ENCODE assay signal across 16 cellular contexts in genomic region chr12:121248611-121249010, GRCh38. TPM values are rescaled to one million over a fixed set of nuclear protein-coding genes. Genes with fewer than 3 reads are reported as not detected.
DNase-seq lines count a peak whose midpoint lies in the region; ATAC-seq, FAIRE-seq and TF ChIP-seq lines count a peak whose summit lies in the region.
"Had no signal": no experiment of that assay in that cellular context is flagged by ENCODE, and none has a peak within 500 bp of the region (broad histone marks: within the 10 kb centered on the region; RNA-seq: fewer than 3 reads in every experiment).

No MANE protein-coding gene starts in this region.

- peak; percentile 84 for ATAC-seq in HG02588 (IDR thresholded peaks at IDR 0.05; ENCODE audit: unreplicated experiment)
- ATAC-seq in HG03520 (IDR thresholded peaks at IDR 0.05; ENCODE audit: unreplicated experiment) = peak; percentile 76
- no peak for ATAC-seq in HG03159 (IDR thresholded peaks at IDR 0.05; ENCODE audit: unreplicated experiment)
- ATAC-seq: A549, right cardiac atrium had no signal

- H3K9me3 Mint-ChIP-seq in activated CD4-positive, alpha-beta memory T cell treated with anti-CD3 and anti-CD28 coated beads for 36 hours = no peaks in the 10 kb centered on the region
- H3K9me3 Mint-ChIP-seq: activated T-helper 1 cell treated with anti-CD3 and anti-CD28 coated beads, Interleukin-12 subunit alpha, Interleukin-12 subunit beta, Interleukin-2, Interleukin-4 antibody, amounts not matched to agents 30 ng/mL and 10 ng/mL and 1 ng/mL, durations not matched to agents 14 hours and 24 hours and 36 hours had no signal

- no peaks in the 10 kb centered on the region for H3K9me3 ChIP-seq in DOHH2 (ENCODE audit: control insufficient read depth, insufficient read depth, low read length)
- no peaks in the 10 kb centered on the region for H3K9me3 ChIP-seq in uterus
- H3K9me3 ChIP-seq: A549 had no signal

- no peak for FAIRE-seq in D721Med (lab: Jason Lieb, UNC)
- FAIRE-seq: A549 had no signal

- DNase-seq in GM19240 (ENCODE audit: insufficient read length, low spot score) (peak; percentile 72), D721Med (ENCODE audit: insufficient read length, low spot score) (no peak), uterus (no peak)
- no peak for DNase-seq in activated CD4-positive, alpha-beta memory T cell treated with anti-CD3 and anti-CD28 coated beads for 36 hours
- DNase-seq: brain microvascular endothelial cell, DMS79, NCI-H2029, right cardiac atrium, WERI-Rb-1 had no signal

- peaks cover under 1% of the 10 kb centered on the region for H3K4me1 Mint-ChIP-seq in activated CD4-positive, alpha-beta memory T cell treated with anti-CD3 and anti-CD28 coated beads for 36 hours (ENCODE audit: low read depth)

- H3K36me3 ChIP-seq in DOHH2 (ENCODE audit: control insufficient read depth, low read length) (peaks cover 67% of the 10 kb centered on the region), uterus (no peaks in the 10 kb centered on the region)

- H3K4me3 Mint-ChIP-seq in activated CD4-positive, alpha-beta memory T cell treated with anti-CD3 and anti-CD28 coated beads for 36 hours = no peak overlapping the region
- H3K4me3 Mint-ChIP-seq: activated T-helper 1 cell treated with anti-CD3 and anti-CD28 coated beads, Interleukin-12 subunit alpha, Interleukin-12 subunit beta, Interleukin-2, Interleukin-4 antibody, amounts not matched to agents 30 ng/mL and 10 ng/mL and 1 ng/mL, durations not matched to agents 14 hours and 24 hours and 36 hours had no signal

- no peaks in the 10 kb centered on the region for H3F3A ChIP-seq in DOHH2 (ENCODE audit: control insufficient read depth, insufficient read depth)

- no peak for TF ChIP-seq CTCF in DOHH2 (IDR thresholded peaks at IDR 0.05; ENCODE audit: low read depth, low read length, poor library complexity, severe bottlenecking)
- no peak for TF ChIP-seq CTCF in D721Med (IDR thresholded peaks at IDR 0.05; ENCODE audit: insufficient read depth, missing control alignments)
- no peak for TF ChIP-seq CTCF in uterus (IDR thresholded peaks at IDR 0.05)

- no peak overlapping the region for H3K27ac ChIP-seq in DOHH2 (ENCODE audit: low read depth, low read length)
- H3K27ac ChIP-seq in uterus = no peak overlapping the region
- H3K27ac ChIP-seq: A549, brain microvascular endothelial cell, epithelial cell of prostate, WERI-Rb-1 had no signal

- H3K4me2 ChIP-seq in DOHH2 (ENCODE audit: low read length) = peak overlapping the region; percentile 26; the same call in 1 of the 2 replicates
- H3K4me2 ChIP-seq: A549 had no signal

- H3K36me3 Mint-ChIP-seq in activated CD4-positive, alpha-beta memory T cell treated with anti-CD3 and anti-CD28 coated beads for 36 hours = peaks cover 38% of the 10 kb centered on the region

- H3K27me3 ChIP-seq in DOHH2 (ENCODE audit: control insufficient read depth, low read length) (no peaks in the 10 kb centered on the region), uterus (no peaks in the 10 kb centered on the region)
- H3K27me3 ChIP-seq: brain microvascular endothelial cell had no signal

- no peaks in the 10 kb centered on the region for H3K79me2 ChIP-seq in DOHH2 (ENCODE audit: control insufficient read depth, low read length)

- H3K27ac Mint-ChIP-seq in activated CD4-positive, alpha-beta memory T cell treated with anti-CD3 and anti-CD28 coated beads for 36 hours = no peak overlapping the region
- H3K27ac Mint-ChIP-seq: activated T-helper 1 cell treated with anti-CD3 and anti-CD28 coated beads, Interleukin-12 subunit alpha, Interleukin-12 subunit beta, Interleukin-2, Interleukin-4 antibody, amounts not matched to agents 30 ng/mL and 10 ng/mL and 1 ng/mL, durations not matched to agents 14 hours and 24 hours and 36 hours had no signal

- intact Hi-C loops in uterus (cut with DNase I; ENCODE audit: low total_unique reads) = no loop called here
- intact Hi-C loops in activated CD4-positive, alpha-beta memory T cell treated with anti-CD3 and anti-CD28 coated beads for 36 hours (cut with micrococcal nuclease) = no loop called here

- POLR2A ChIA-PET in activated CD4-positive, alpha-beta memory T cell treated with anti-CD3 and anti-CD28 coated beads for 36 hours (lab: Charles Lee) = no interaction called here

- no peaks in the 10 kb centered on the region for H4K20me1 ChIP-seq in DOHH2 (ENCODE audit: control insufficient read depth, insufficient read depth, low read depth, low read length)

- no peaks in the 10 kb centered on the region for H3K27me3 Mint-ChIP-seq in activated CD4-positive, alpha-beta memory T cell treated with anti-CD3 and anti-CD28 coated beads for 36 hours

- TF ChIP-seq POLR2A in uterus (IDR thresholded peaks at IDR 0.05) = no peak

- no peak overlapping the region for H3K4me3 ChIP-seq in DOHH2 (ENCODE audit: low read length)
- no peak overlapping the region for H3K4me3 ChIP-seq in uterus
- H3K4me3 ChIP-seq: A549 had no signal

- H3K9me2 ChIP-seq in DOHH2 (replicated peaks; ENCODE audit: control insufficient read depth, low read length) = no peaks in the 10 kb centered on the region

- CTCF ChIA-PET in activated CD4-positive, alpha-beta memory T cell treated with anti-CD3 and anti-CD28 coated beads for 36 hours (lab: Charles Lee) = interaction anchor here (0.5 to 0.6 kb wide), 2 partner anchors 189 to 404 kb away, joined by 3 to 4 read pairs; no protein-coding TSS in a partner anchor

- H3K4me1 ChIP-seq in DOHH2 (ENCODE audit: control insufficient read depth, low read length) = peaks cover 16% of the 10 kb centered on the region
- H3K4me1 ChIP-seq in uterus = no peaks in the 10 kb centered on the region
- H3K4me1 ChIP-seq: A549 had no signal

RNA-seq across cellular contexts. Expression of gene P2RX4, which starts 38.7 kb away (rescaled TPM):
- total RNA-seq in uterus = 100 to 1,000 TPM in 1 of 4 donors, 10 to 100 TPM in 3; 10.9 to 217 (median 36.1) TPM
- total RNA-seq in activated CD4-positive, alpha-beta memory T cell treated with anti-CD3 and anti-CD28 coated beads for 36 hours = 10 to 100 TPM; 53.4 to 57.5 TPM

RNA-seq across cellular contexts. Expression of gene CAMKK2, which starts 47.9 kb away (rescaled TPM):
- 10 to 100 TPM in 3 of 4 donors, 1 to 10 TPM in 1; 7.9 to 55.1 (median 22.6) TPM for total RNA-seq in uterus
- total RNA-seq in activated CD4-positive, alpha-beta memory T cell treated with anti-CD3 and anti-CD28 coated beads for 36 hours = 10 to 100 TPM; 22.0 to 22.4 TPM
